In the genomic region with DNA sequence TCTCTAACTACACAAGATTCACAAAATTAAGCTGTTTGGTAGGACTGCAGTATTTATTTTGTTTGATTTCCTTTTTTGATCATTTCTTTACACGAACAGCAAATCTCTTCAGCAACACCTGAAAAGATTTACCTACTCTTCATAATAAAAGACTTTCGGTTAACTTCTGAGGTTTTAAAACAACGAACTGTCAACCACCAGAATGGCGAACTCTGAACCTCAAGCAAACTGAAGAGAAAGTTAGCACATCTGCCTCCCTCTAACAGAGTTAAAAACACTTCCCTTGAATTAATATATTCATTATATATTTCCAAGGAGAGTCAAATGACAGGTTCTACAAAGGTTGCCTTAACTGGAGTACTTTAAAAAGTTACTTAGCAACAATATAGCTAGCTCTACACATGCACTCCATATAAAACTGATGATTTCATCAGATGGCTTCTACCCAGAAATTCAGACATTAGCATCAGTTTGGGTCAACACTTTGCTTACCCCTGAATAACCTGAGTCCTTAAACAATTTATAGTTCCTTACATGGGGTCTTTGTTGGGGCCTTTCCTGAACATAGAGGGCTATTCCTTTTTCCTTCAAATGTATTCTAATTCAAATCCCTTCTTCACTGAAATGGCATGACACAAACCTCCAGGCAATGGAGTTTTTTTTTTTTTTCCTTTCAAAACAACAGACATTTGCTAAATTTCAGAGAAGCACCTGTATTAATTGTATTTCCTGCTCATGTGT, we compare ENCODE assay signal across 15 cellular contexts.
"Had no signal": no experiment of that assay in that cellular context is flagged by ENCODE, and none has a peak within 500 bp of the region (broad histone marks: within the 10 kb centered on the region; RNA-seq: fewer than 3 reads in every experiment).

No MANE protein-coding gene starts in this region.

- H3K4me3 Mint-ChIP-seq: activated T-helper 17 cell treated with anti-CD3 and anti-CD28 coated beads, Interleukin-2, amount 50 U/mL, for 72 hours; central memory CD8-positive, alpha-beta T cell; natural killer cell; stimulated activated naive B cell treated with anti-CD40 and anti-IgM and Interleukin-4, amounts not matched to agents 10 μg/mL and 1 μg/mL and 100 μg/mL, for 72 hours had no signal

- H3K4me1 ChIP-seq: esophagus muscularis mucosa had no signal

- H3K9me3 Mint-ChIP-seq: central memory CD8-positive, alpha-beta T cell had no signal

- H3K27ac ChIP-seq: brain microvascular endothelial cell, coronary artery, esophagus muscularis mucosa, right atrium auricular region, thyroid gland had no signal

- H3K36me3 Mint-ChIP-seq: natural killer cell; stimulated activated naive B cell treated with anti-CD40 and anti-IgM and Interleukin-4, amounts not matched to agents 10 μg/mL and 1 μg/mL and 100 μg/mL, for 72 hours had no signal

- H3K4me1 Mint-ChIP-seq: activated T-helper 17 cell treated with anti-CD3 and anti-CD28 coated beads, Interleukin-2, amount 50 U/mL, for 72 hours; central memory CD8-positive, alpha-beta T cell; natural killer cell; stimulated activated naive B cell treated with anti-CD40 and anti-IgM and Interleukin-4, amounts not matched to agents 10 μg/mL and 1 μg/mL and 100 μg/mL, for 72 hours had no signal

- ATAC-seq: activated T-helper 17 cell treated with anti-CD3 and anti-CD28 coated beads, Interleukin-2, amount 50 U/mL, for 72 hours; natural killer cell; stimulated activated naive B cell treated with anti-CD40 and anti-IgM and Interleukin-4, amounts not matched to agents 10 μg/mL and 1 μg/mL and 100 μg/mL, for 72 hours had no signal

- H3K36me3 ChIP-seq: brain microvascular endothelial cell, esophagus muscularis mucosa, right atrium auricular region, thyroid gland had no signal

- DNase-seq: activated naive CD4-positive, alpha-beta T cell treated with Interleukin-2 at 50 U/mL for 16 hours; anterior cingulate cortex; brain microvascular endothelial cell; hypothalamus; natural killer cell; nucleus accumbens; stimulated activated CD4-positive, alpha-beta T cell treated with anti-CD3 and anti-CD28 coated beads, Interleukin-2, amount 100 ng/mL, for 48 hours; stimulated activated naive B cell treated with anti-CD40 and anti-IgM and Interleukin-4, amounts not matched to agents 10 μg/mL and 1 μg/mL and 100 μg/mL, for 72 hours; thyroid gland had no signal

- H3K9me3 ChIP-seq: esophagus muscularis mucosa, right atrium auricular region, thyroid gland had no signal

- H3K4me3 ChIP-seq: coronary artery, esophagus muscularis mucosa, right atrium auricular region, thyroid gland had no signal

- H3K27me3 ChIP-seq: brain microvascular endothelial cell, esophagus muscularis mucosa, right atrium auricular region, thyroid gland had no signal

- H3K27ac Mint-ChIP-seq: activated T-helper 17 cell treated with anti-CD3 and anti-CD28 coated beads, Interleukin-2, amount 50 U/mL, for 72 hours; natural killer cell; progenitor cell of endocrine pancreas had no signal
